In the genomic region with DNA sequence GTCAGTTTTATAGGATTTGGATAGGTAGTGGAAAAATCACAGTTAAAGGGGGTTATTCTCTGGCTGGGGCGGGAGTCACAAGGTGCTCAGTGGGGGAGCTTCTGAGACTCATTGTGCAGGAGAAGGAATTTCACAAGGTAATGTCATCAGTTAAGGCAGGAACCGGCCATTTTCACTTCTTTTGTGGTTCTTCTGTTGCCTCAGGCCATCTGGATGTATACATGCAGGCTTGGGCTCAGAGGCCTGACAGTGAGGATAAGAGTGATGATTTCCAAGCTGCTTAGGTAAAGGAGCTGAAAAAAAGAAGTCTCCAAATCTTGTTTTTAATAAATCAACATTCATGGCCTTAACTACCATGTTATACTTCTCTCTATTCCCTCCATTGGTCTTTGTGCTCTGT, we compare ENCODE assay signal across 1 cellular context.
TF ChIP-seq lines count a peak whose summit lies in the region.

No MANE protein-coding gene starts in this region.

TF ChIP-seq in GM23338, 12 proteins besides CTCF, POLR2A, EP300 and RAD21 (continued from another document):
- TF ChIP-seq ZNF462 (CRISPR knock-in tag; IDR thresholded peaks at IDR 0.05): no peak
- no peak for TF ChIP-seq REST (IDR thresholded peaks at IDR 0.05; ENCODE audit: unreplicated experiment)
